19 cellular contexts compared by ENCODE assay signal in the genomic region with DNA sequence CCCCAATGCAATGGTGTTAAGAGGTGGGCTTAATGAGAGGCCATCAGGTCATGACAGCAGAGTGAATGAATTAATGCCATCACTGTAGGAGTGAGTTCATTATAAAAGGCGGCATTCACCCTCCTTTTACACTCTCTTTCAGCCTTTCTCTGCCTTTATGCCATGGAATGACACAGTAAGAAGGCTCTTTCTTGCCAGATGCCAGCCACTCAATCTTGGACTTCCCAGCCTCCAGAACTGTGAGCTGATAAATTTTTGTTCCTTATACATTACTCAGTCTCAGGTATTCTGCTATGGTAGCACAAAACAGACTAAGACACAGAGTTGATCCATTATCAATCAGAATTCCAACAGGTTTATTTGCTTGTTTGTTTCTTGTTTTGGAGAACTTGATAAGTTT. TPM values are rescaled to one million over a fixed set of nuclear protein-coding genes. Genes with fewer than 3 reads are reported as not detected.
"Had no signal": no experiment of that assay in that cellular context is flagged by ENCODE, and none has a peak within 500 bp of the region (broad histone marks: within the 10 kb centered on the region; RNA-seq: fewer than 3 reads in every experiment).

No MANE protein-coding gene starts in this region.

- H3K9me3 ChIP-seq: colonic mucosa, left lung, sigmoid colon had no signal

- H3K4me3 Mint-ChIP-seq: activated CD8-positive, alpha-beta T cell treated with anti-CD3 and anti-CD28 coated beads, Interleukin-2, amount 10 ng/mL, durations not matched to agents 7 days and 5 days; stimulated activated memory B cell treated with anti-CD40 and anti-IgM and Interleukin-4, amounts not matched to agents 10 μg/mL and 1 μg/mL and 100 μg/mL, for 72 hours; T-helper 17 cell had no signal

- DNase-seq: activated CD4-positive, alpha-beta T cell treated with anti-CD3 and anti-CD28 coated beads for 48 hours; activated CD8-positive, alpha-beta memory T cell treated with anti-CD3 and anti-CD28 coated beads, Interleukin-2, amount 50 U/mL, for 4 hours; activated CD8-positive, alpha-beta T cell treated with anti-CD3 and anti-CD28 coated beads, Interleukin-2, amount 10 ng/mL, durations not matched to agents 7 days and 5 days; activated gamma-delta T cell; activated T-cell treated with anti-CD3 and anti-CD28 coated beads, Interleukin-2, amount 50 U/mL, for 72 hours; caudate nucleus; colonic mucosa; kidney; left lung; sigmoid colon; T-helper 17 cell had no signal

- H3K9me3 Mint-ChIP-seq: activated naive CD4-positive, alpha-beta T cell treated with anti-CD3 and anti-CD28 coated beads, Interleukin-2, amount 50 U/mL, for 72 hours; activated T-cell treated with anti-CD3 and anti-CD28 coated beads, Interleukin-2, amount 50 U/mL, for 72 hours; stimulated activated memory B cell treated with anti-CD40 and anti-IgM and Interleukin-4, amounts not matched to agents 10 μg/mL and 1 μg/mL and 100 μg/mL, for 72 hours had no signal

- H3K36me3 ChIP-seq: colonic mucosa, left lung, sigmoid colon had no signal

- H3K27ac ChIP-seq: colonic mucosa, left lung had no signal

- H3K36me3 Mint-ChIP-seq: stimulated activated memory B cell treated with anti-CD40 and anti-IgM and Interleukin-4, amounts not matched to agents 10 μg/mL and 1 μg/mL and 100 μg/mL, for 72 hours had no signal

- ATAC-seq: activated CD8-positive, alpha-beta T cell treated with anti-CD3 and anti-CD28 coated beads, Interleukin-2, amount 10 ng/mL, durations not matched to agents 7 days and 5 days; activated naive CD4-positive, alpha-beta T cell treated with anti-CD3 and anti-CD28 coated beads, Interleukin-2, amount 50 U/mL, for 72 hours; activated T-cell treated with anti-CD3 and anti-CD28 coated beads, Interleukin-2, amount 50 U/mL, for 72 hours; esophagus mucosa; left lung; stimulated activated memory B cell treated with anti-CD40 and anti-IgM and Interleukin-4, amounts not matched to agents 10 μg/mL and 1 μg/mL and 100 μg/mL, for 72 hours; T-helper 17 cell had no signal

- H3K27me3 ChIP-seq: colonic mucosa, left lung, sigmoid colon had no signal

- H3K27ac Mint-ChIP-seq: activated CD8-positive, alpha-beta T cell treated with anti-CD3 and anti-CD28 coated beads, Interleukin-2, amount 10 ng/mL, durations not matched to agents 7 days and 5 days; activated naive CD4-positive, alpha-beta T cell treated with anti-CD3 and anti-CD28 coated beads, Interleukin-2, amount 50 U/mL, for 72 hours; stimulated activated memory B cell treated with anti-CD40 and anti-IgM and Interleukin-4, amounts not matched to agents 10 μg/mL and 1 μg/mL and 100 μg/mL, for 72 hours; T-helper 17 cell had no signal

- H3K27me3 Mint-ChIP-seq: stimulated activated memory B cell treated with anti-CD40 and anti-IgM and Interleukin-4, amounts not matched to agents 10 μg/mL and 1 μg/mL and 100 μg/mL, for 72 hours; T-helper 17 cell had no signal

- H3K4me3 ChIP-seq: colonic mucosa, left lung, sigmoid colon had no signal

RNA-seq across cellular contexts. Expression of a gene that starts 36.2 kb away (rescaled TPM):
- total RNA-seq: activated CD8-positive, alpha-beta T cell treated with anti-CD3 and anti-CD28 coated beads, Interleukin-2, amount 10 ng/mL, durations not matched to agents 7 days and 5 days; activated naive CD4-positive, alpha-beta T cell treated with anti-CD3 and anti-CD28 coated beads, Interleukin-2, amount 50 U/mL, for 72 hours; activated T-cell treated with anti-CD3 and anti-CD28 coated beads, Interleukin-2, amount 50 U/mL, for 72 hours; colonic mucosa; esophagus mucosa; kidney; left lung; osteocyte; pulmonary artery endothelial cell; sigmoid colon; T-helper 17 cell; urinary bladder had no signal
- polyA plus RNA-seq: neural cell, sigmoid colon, thymus, urinary bladder had no signal

RNA-seq across cellular contexts. Expression of a gene that starts 55.8 kb away (rescaled TPM):
- total RNA-seq: activated CD8-positive, alpha-beta T cell treated with anti-CD3 and anti-CD28 coated beads, Interleukin-2, amount 10 ng/mL, durations not matched to agents 7 days and 5 days; activated naive CD4-positive, alpha-beta T cell treated with anti-CD3 and anti-CD28 coated beads, Interleukin-2, amount 50 U/mL, for 72 hours; activated T-cell treated with anti-CD3 and anti-CD28 coated beads, Interleukin-2, amount 50 U/mL, for 72 hours; colonic mucosa; esophagus mucosa; kidney; left lung; osteocyte; pulmonary artery endothelial cell; sigmoid colon; T-helper 17 cell; urinary bladder had no signal
- polyA plus RNA-seq: neural cell, sigmoid colon, thymus, urinary bladder had no signal
